In genomic region chr1:108561145-108561458, GRCh38 we compare ENCODE assay signal across 8 cellular contexts. TPM values are rescaled to one million over a fixed set of nuclear protein-coding genes. Genes with fewer than 3 reads are reported as not detected.
A peak's percentile ranks its signal among the peaks of the same experiment; 100 is the strongest.
DNase-seq lines count a peak whose midpoint lies in the region; ATAC-seq and TF ChIP-seq lines count a peak whose summit lies in the region.

No MANE protein-coding gene starts in this region.

- DNase-seq in cardiac fibroblast (ENCODE audit: low read depth in 2 of 2) = no peak
- peak in 1 of 10 donors; percentile 5 for DNase-seq in naive thymus-derived CD8-positive, alpha-beta T cell
- no peak for DNase-seq in mucosa of gallbladder (ENCODE audit: low spot score)
- no peak for DNase-seq in COR-L47 (lab: John Stamatoyannopoulos, UW)
- DNase-seq in stimulated activated naive CD4-positive, alpha-beta T cell (lab: John Stamatoyannopoulos, UW) = no peak
- no peak for DNase-seq in NCI-H2107 treated with DMSO at 0.1 percent for 48 hours (lab: John Stamatoyannopoulos, UW; ENCODE audit: unreplicated experiment)

- no peaks in the 10 kb centered on the region for H3K27me3 ChIP-seq in BLaER1 treated with 17β-estradiol and CSF1 and Interleukin-3, amounts not matched to agents 10 nM and 100 nM

- peak overlapping the region; percentile 73 to 97 (median 88) for H3K4me3 ChIP-seq in BLaER1 treated with 17β-estradiol and CSF1 and Interleukin-3, amounts not matched to agents 10 nM and 100 nM
- peak overlapping the region; percentile 69 to 83 for H3K4me3 ChIP-seq in cardiac fibroblast (replicated peaks in 1 of 2; ENCODE audit: low read depth in 2 of 2, low read length in 2 of 2)

- peaks cover 15 to 42% (median 35%) of the 10 kb centered on the region in 4 donors for H3K4me1 Mint-ChIP-seq in naive thymus-derived CD8-positive, alpha-beta T cell

- H3K36me3 ChIP-seq in BLaER1 treated with 17β-estradiol and CSF1 and Interleukin-3, amounts not matched to agents 10 nM and 100 nM = 0 out of 22 replicates have a peak, but pooled peaks cover 0 to 3% (median 0%) of the 10 kb centered on the region in 11 experiments

- H3K27ac Mint-ChIP-seq in naive thymus-derived CD8-positive, alpha-beta T cell = peak overlapping the region in 9 of 10 donors; percentile 87 to 96 (median 93)

- H3K36me3 Mint-ChIP-seq in naive thymus-derived CD8-positive, alpha-beta T cell = no peaks in the 10 kb centered on the region

- H4K20me1 ChIP-seq in BLaER1 treated with 17β-estradiol and CSF1 and Interleukin-3, amounts not matched to agents 10 nM and 100 nM = peaks cover 6 to 51% (median 27%) of the 10 kb centered on the region in 11 experiments; a peak in 18 of 22 replicates

- H3K27me3 Mint-ChIP-seq in naive thymus-derived CD8-positive, alpha-beta T cell = no peaks in the 10 kb centered on the region

- no peaks in the 10 kb centered on the region for H3K9me3 ChIP-seq in BLaER1 treated with 17β-estradiol and CSF1 and Interleukin-3, amounts not matched to agents 10 nM and 100 nM (replicated peaks in 1 of 11)

- H3K4me2 ChIP-seq in BLaER1 treated with 17β-estradiol and CSF1 and Interleukin-3, amounts not matched to agents 10 nM and 100 nM = peak overlapping the region; percentile 79 to 96 (median 91)

- no peak for TF ChIP-seq CTCF in cardiac fibroblast (IDR thresholded peaks at IDR 0.05; ENCODE audit: low read depth, low read length)

- peak overlapping the region in 10 of 11 experiments; percentile 74 to 90 (median 83); a peak in 14 of 22 replicates for H3K27ac ChIP-seq in BLaER1 treated with 17β-estradiol and CSF1 and Interleukin-3, amounts not matched to agents 10 nM and 100 nM

- H3K4me3 Mint-ChIP-seq in naive thymus-derived CD8-positive, alpha-beta T cell = peak overlapping the region; percentile 92 to 98 (median 97)

- peak overlapping the region; percentile 73 to 90 (median 85); a peak in 21 of 22 replicates for H3K9ac ChIP-seq in BLaER1 treated with 17β-estradiol and CSF1 and Interleukin-3, amounts not matched to agents 10 nM and 100 nM

- no peaks in the 10 kb centered on the region for H3K9me3 Mint-ChIP-seq in naive thymus-derived CD8-positive, alpha-beta T cell

- POLR2A ChIA-PET in naive thymus-derived CD8-positive, alpha-beta T cell (lab: Charles Lee) = interaction anchor here (1.1 to 4.8 kb wide), 8 partner anchors 8 to 361 kb away, joined by 3 to 82 read pairs (median 8); partner anchors contain the start of genes HENMT1, PRPF38B and SLC25A24

- peaks cover 54 to 70% (median 62%) of the 10 kb centered on the region in 10 experiments for H3K4me1 ChIP-seq in BLaER1 treated with 17β-estradiol and CSF1 and Interleukin-3, amounts not matched to agents 10 nM and 100 nM

- peak; percentile 33 for ATAC-seq in HG03460 (IDR thresholded peaks at IDR 0.05; ENCODE audit: unreplicated experiment)
- ATAC-seq in naive thymus-derived CD8-positive, alpha-beta T cell = peak in 1 of 2 donors; percentile 11

RNA-seq across cellular contexts. Expression of gene EEIG2, which starts 1.2 kb away (rescaled TPM):
- total RNA-seq in naive thymus-derived CD8-positive, alpha-beta T cell = 10 to 100 TPM; 10.3 to 12.1 TPM
- 1 to 10 TPM in 1 of 3 donors, under 1 TPM in 2; 0.48 to 2.4 (median 0.75) TPM for polyA plus RNA-seq in naive thymus-derived CD8-positive, alpha-beta T cell
- total RNA-seq in mucosa of gallbladder = 20.7 TPM
